ENCODE assay signal across 28 cellular contexts in genomic region chr22:27564806-27565205, GRCh38.
DNase-seq lines count a peak whose midpoint lies in the region; ATAC-seq, FAIRE-seq and TF ChIP-seq lines count a peak whose summit lies in the region.
"Had no signal": no experiment of that assay in that cellular context is flagged by ENCODE, and none has a peak within 500 bp of the region (broad histone marks: within the 10 kb centered on the region; RNA-seq: fewer than 3 reads in every experiment).

No MANE protein-coding gene starts in this region.

- no peak overlapping the region for H3K4me2 ChIP-seq in keratinocyte (ENCODE audit: control insufficient read depth, extremely low read depth, insufficient read depth, low read depth, low read length)

- H3K4me3 Mint-ChIP-seq in T-helper 17 cell (no peak overlapping the region), type B pancreatic cell (no peak overlapping the region)

- no peaks in the 10 kb centered on the region for H3K9me3 ChIP-seq in keratinocyte (ENCODE audit: control insufficient read depth, low read depth, low read length)
- no peaks in the 10 kb centered on the region for H3K9me3 ChIP-seq in T-helper 17 cell (ENCODE audit: control insufficient read depth, low read length, poor library complexity, severe bottlenecking)
- H3K9me3 ChIP-seq: Caco-2 had no signal

- H3K9ac ChIP-seq in keratinocyte (ENCODE audit: control insufficient read depth, extremely low read depth, insufficient read depth, low read length), result no peak overlapping the region

- H3K27ac Mint-ChIP-seq in T-helper 17 cell, result no peak overlapping the region
- no peak overlapping the region for H3K27ac Mint-ChIP-seq in type B pancreatic cell
- H3K27ac Mint-ChIP-seq: CD4-positive, alpha-beta memory T cell had no signal

- H2AFZ ChIP-seq in keratinocyte (ENCODE audit: control insufficient read depth, low read length), result no peak overlapping the region

- H3K9me3 Mint-ChIP-seq in type B pancreatic cell, result no peaks in the 10 kb centered on the region

- ATAC-seq in T-helper 17 cell, result no peak
- ATAC-seq: GM12878, HCT116, Panc1 had no signal

- FAIRE-seq in keratinocyte (lab: Jason Lieb, UNC), result peak; percentile 23
- FAIRE-seq: GM12878, GM19239 had no signal

- no peak overlapping the region for H3K4me3 ChIP-seq in keratinocyte (ENCODE audit: control insufficient read depth in 2 of 3, extremely low read depth in 1 of 3, insufficient read depth in 2 of 3, low read depth in 1 of 3, low read length in 3 of 3)
- H3K4me3 ChIP-seq: GM12878 had no signal

- peak; percentile 11 for DNase-seq in COR-L47 (lab: John Stamatoyannopoulos, UW)
- peak; percentile 8 for DNase-seq in M059J (ENCODE audit: low read depth)
- no peak for DNase-seq in keratinocyte (ENCODE audit: low read depth, low spot score)
- DNase-seq in renal cortical epithelial cell (ENCODE audit: low read depth), result peak; percentile 12
- DNase-seq in T-helper 17 cell, result no peak
- no peak for DNase-seq in NCI-H774 (lab: John Stamatoyannopoulos, UW)
- DNase-seq in type B pancreatic cell (ENCODE audit: extremely low spot score, unreplicated experiment), result no peak
- DNase-seq: C1 segment of cervical spinal cord; Caco-2; CD4-positive, alpha-beta memory T cell; DMS79; EL; GDM1; KBM-7; MM.1S; NCI-H1417 treated with DMSO at 0.1 percent for 48 hours; NCI-H1694 treated with DMSO at 0.1 percent for 48 hours; NCI-H2081; NCI-H2171 treated with DMSO at 0.1 percent for 48 hours; NCI-H446; NCI-H524 treated with DMSO at 0.1 percent for 48 hours; NCI-H82; SHP77 had no signal

- peaks cover 14% of the 10 kb centered on the region for H3K27me3 ChIP-seq in keratinocyte (ENCODE audit: control insufficient read depth, extremely low read depth, insufficient read depth, low read length)

- no peaks in the 10 kb centered on the region for H3K4me1 Mint-ChIP-seq in T-helper 17 cell
- H3K4me1 Mint-ChIP-seq in type B pancreatic cell (ENCODE audit: unreplicated experiment), result peaks cover 12% of the 10 kb centered on the region
- H3K4me1 Mint-ChIP-seq: CD4-positive, alpha-beta memory T cell had no signal

- no peaks in the 10 kb centered on the region for H3K9me1 ChIP-seq in keratinocyte (ENCODE audit: control insufficient read depth, extremely low read depth, insufficient read depth, low read length)

- H3K4me1 ChIP-seq in keratinocyte (ENCODE audit: control insufficient read depth, extremely low read depth, insufficient read depth, low read length), result no peaks in the 10 kb centered on the region
- H3K4me1 ChIP-seq: Caco-2 had no signal

- dilution Hi-C loops in keratinocyte (cut with MboI; ENCODE audit: extremely low pct_ligation_motif_present, low sequenced_read_pairs), result no loop called here

- no peaks in the 10 kb centered on the region for H3K79me2 ChIP-seq in keratinocyte (ENCODE audit: control insufficient read depth, insufficient read depth, low read length)

- no peaks in the 10 kb centered on the region for H4K20me1 ChIP-seq in keratinocyte (ENCODE audit: control insufficient read depth, extremely low read depth, insufficient read depth, low read length)

- H3K27me3 Mint-ChIP-seq in T-helper 17 cell (no peaks in the 10 kb centered on the region), type B pancreatic cell (peaks cover 38% of the 10 kb centered on the region)

- H3K36me3 Mint-ChIP-seq in T-helper 17 cell (ENCODE audit: low read depth) (peaks cover 2% of the 10 kb centered on the region), type B pancreatic cell (no peaks in the 10 kb centered on the region)
- H3K36me3 Mint-ChIP-seq: CD4-positive, alpha-beta memory T cell had no signal

- no peak overlapping the region for H3K27ac ChIP-seq in keratinocyte (ENCODE audit: control insufficient read depth, insufficient read depth, low read length)
- H3K27ac ChIP-seq: RWPE1 had no signal

- TF ChIP-seq CTCF in keratinocyte (optimal IDR thresholded peaks at IDR 0.05 in 1 of 3, IDR thresholded peaks at IDR 0.05 in 1 of 3, conservative IDR thresholded peaks at IDR 0.05 in 1 of 3; ENCODE audit: extremely low read depth in 1 of 3, insufficient read depth in 2 of 3, low read length in 3 of 3) (no peak), type B pancreatic cell (conservative IDR thresholded peaks at IDR 0.05) (no peak)

- no peaks in the 10 kb centered on the region for H3K36me3 ChIP-seq in keratinocyte (ENCODE audit: control insufficient read depth in 2 of 2, extremely low read depth in 1 of 2, insufficient read depth in 2 of 2, low read length in 2 of 2)

Comparison
In these comparisons a context has a peak if more than half of its experiments do, and no peak if none do; other contexts are left out.
1. DNase-seq: peak in COR-L47 (single experiment), M059J (single experiment) and renal cortical epithelial cell (single experiment); none in keratinocyte (single experiment), T-helper 17 cell (0 of 3), NCI-H774 (single experiment) and type B pancreatic cell (single experiment).